Comparison of ENCODE assay signal across 19 cellular contexts in genomic region chr4:85963231-85963630, GRCh38.
DNase-seq lines count a peak whose midpoint lies in the region; ATAC-seq, FAIRE-seq and TF ChIP-seq lines count a peak whose summit lies in the region.
"Had no signal": no experiment of that assay in that cellular context is flagged by ENCODE, and none has a peak within 500 bp of the region (broad histone marks: within the 10 kb centered on the region; RNA-seq: fewer than 3 reads in every experiment).

No MANE protein-coding gene starts in this region.

- DNase-seq in SK-N-SH (no peak), adipocyte (ENCODE audit: low read depth) (peak; percentile 60), DMS53 (lab: John Stamatoyannopoulos, UW) (no peak), NCI-H2081 (lab: John Stamatoyannopoulos, UW) (no peak)
- no peak for DNase-seq in activated effector memory CD4-positive, alpha-beta T cell treated with Interleukin-2 at 50 U/mL for 16 hours
- DNase-seq: 8988T; CD4-positive, CD25-positive, alpha-beta regulatory T cell; CD8-positive, alpha-beta memory T cell; COR-L47; DMS 273 treated with DMSO at 0.1 percent for 48 hours; GF-D8; GOT3; H7; HFFc6 had no signal

- H3K79me2 ChIP-seq in SK-N-SH (ENCODE audit: insufficient read depth): no peaks in the 10 kb centered on the region

- TF ChIP-seq RAD21 in SK-N-SH (IDR thresholded peaks at IDR 0.05; ENCODE audit: low read length): no peak

- no peaks in the 10 kb centered on the region for H3F3A ChIP-seq in SK-N-SH (replicated peaks; ENCODE audit: insufficient read depth)

- CTCF ChIA-PET in SK-N-SH (lab: Yijun Ruan, JAX): interaction anchor here (3.2 kb wide), 1 partner anchor 167 kb away, joined by 19 read pairs; no protein-coding TSS in a partner anchor

- H3K9me3 ChIP-seq in SK-N-SH: no peaks in the 10 kb centered on the region
- no peaks in the 10 kb centered on the region for H3K9me3 ChIP-seq in adipocyte (ENCODE audit: control insufficient read depth, low read length)

- TF ChIP-seq CTCF in SK-N-SH (IDR thresholded peaks at IDR 0.05): no peak

- POLR2A ChIA-PET in SK-N-SH (lab: Yijun Ruan, JAX): no interaction called here

- H3K4me3 ChIP-seq in SK-N-SH (ENCODE audit: low read depth in 2 of 2, low read length in 1 of 2): no peak overlapping the region
- no peak overlapping the region for H3K4me3 ChIP-seq in adipocyte (ENCODE audit: low read length)
- H3K4me3 ChIP-seq: BLaER1 treated with 17β-estradiol and CSF1 and Interleukin-3, amounts not matched to agents 10 nM and 100 nM had no signal

- no peaks in the 10 kb centered on the region for H3K9me2 ChIP-seq in SK-N-SH

- no peak overlapping the region for H2AFZ ChIP-seq in SK-N-SH (ENCODE audit: low read depth)

- peak; percentile 27 for FAIRE-seq in islet of Langerhans (lab: Jason Lieb, UNC)

- no peak for ATAC-seq in SK-N-SH treated with all-trans-retinoic acid at 6 μM for 48 hours
- no peak for ATAC-seq in HG03354 (IDR thresholded peaks at IDR 0.05; ENCODE audit: poor library complexity, severe bottlenecking, unreplicated experiment)
- ATAC-seq: HCT116 had no signal

- H3K9ac ChIP-seq in SK-N-SH (no peak overlapping the region), adipocyte (ENCODE audit: low read length) (no peak overlapping the region)
- H3K9ac ChIP-seq: BLaER1 treated with 17β-estradiol and CSF1 and Interleukin-3, amounts not matched to agents 10 nM and 100 nM had no signal

- H3K27me3 ChIP-seq in SK-N-SH (ENCODE audit: insufficient read depth) (no peaks in the 10 kb centered on the region), adipocyte (replicated peaks; ENCODE audit: control insufficient read depth, insufficient read depth, low read length) (no peaks in the 10 kb centered on the region)
- H3K27me3 ChIP-seq: BLaER1 treated with 17β-estradiol and CSF1 and Interleukin-3, amounts not matched to agents 10 nM and 100 nM had no signal

- H3K27ac ChIP-seq in SK-N-SH (ENCODE audit: low read depth in 2 of 2, low read length in 1 of 2): peak overlapping the region in 1 of 2 experiments; percentile 13; a peak in 1 of 4 replicates
- H3K27ac ChIP-seq: BLaER1 treated with 17β-estradiol and CSF1 and Interleukin-3, amounts not matched to agents 10 nM and 100 nM had no signal

- WGBS in SK-N-SH (ENCODE audit: low lambda C conversion rate): 66% methylated on average over 1 of the region's 1 CpG

- no peaks in the 10 kb centered on the region for H4K20me1 ChIP-seq in SK-N-SH (ENCODE audit: insufficient read depth)
- H4K20me1 ChIP-seq: BLaER1 treated with 17β-estradiol and CSF1 and Interleukin-3, amounts not matched to agents 10 nM and 100 nM had no signal

- H3K36me3 ChIP-seq in SK-N-SH (replicated peaks in 1 of 2; ENCODE audit: control insufficient read depth in 1 of 2, insufficient read depth in 2 of 2, low read length in 1 of 2) (no peaks in the 10 kb centered on the region), adipocyte (ENCODE audit: control insufficient read depth, insufficient read depth, low read length, severe bottlenecking) (no peaks in the 10 kb centered on the region)
- H3K36me3 ChIP-seq: BLaER1 treated with 17β-estradiol and CSF1 and Interleukin-3, amounts not matched to agents 10 nM and 100 nM had no signal

- no peak for TF ChIP-seq EP300 in SK-N-SH (IDR thresholded peaks at IDR 0.05; ENCODE audit: borderline replicate concordance in 1 of 2, low read depth in 1 of 2, low read length in 1 of 2)

- H3K4me2 ChIP-seq in SK-N-SH: no peak overlapping the region; the same call in 1 of the 2 replicates
- H3K4me2 ChIP-seq: BLaER1 treated with 17β-estradiol and CSF1 and Interleukin-3, amounts not matched to agents 10 nM and 100 nM had no signal

- H3K4me1 ChIP-seq in SK-N-SH (ENCODE audit: control insufficient read depth in 1 of 2, insufficient read depth in 2 of 2, low read depth in 1 of 2, low read length in 1 of 2) (peaks cover 0 to 2% of the 10 kb centered on the region in 2 experiments; a peak in 2 of 4 replicates), adipocyte (ENCODE audit: control insufficient read depth, insufficient read depth, low read length) (peaks cover 53% of the 10 kb centered on the region)
- H3K4me1 ChIP-seq: BLaER1 treated with 17β-estradiol and CSF1 and Interleukin-3, amounts not matched to agents 10 nM and 100 nM had no signal

TF ChIP-seq in SK-N-SH treated with all-trans-retinoic acid at 6 μM for 48 hours, 23 proteins besides CTCF, POLR2A, EP300 and RAD21:
- peak; percentile 64; the same call in 1 of the 2 replicates for TF ChIP-seq ISL1 (CRISPR knock-in tag; IDR thresholded peaks at IDR 0.05)
- TF ChIP-seq CSDC2 (CRISPR knock-in tag; IDR thresholded peaks at IDR 0.05): no peak
TF ChIP-seq in SK-N-SH treated with all-trans-retinoic acid at 6 μM for 48 hours: peak in this region for 1.

TF ChIP-seq in SK-N-SH, 30 proteins besides CTCF, POLR2A, EP300 and RAD21:
- TF ChIP-seq NFIC (IDR thresholded peaks at IDR 0.05; ENCODE audit: borderline replicate concordance) (no peak), GATA2 (CRISPR knock-in tag; IDR thresholded peaks at IDR 0.05) (no peak), JUND (IDR thresholded peaks at IDR 0.05) (no peak), MXI1 (IDR thresholded peaks at IDR 0.05; ENCODE audit: low read depth, low read length) (no peak), SIN3A (IDR thresholded peaks at IDR 0.05; ENCODE audit: borderline replicate concordance, low read depth, low read length) (no peak), TAF1 (IDR thresholded peaks at IDR 0.05; ENCODE audit: borderline replicate concordance, low read depth, low read length) (no peak), POLR2AphosphoS5 (IDR thresholded peaks at IDR 0.05; ENCODE audit: low read depth, low read length) (no peak), MAX (IDR thresholded peaks at IDR 0.05; ENCODE audit: low read depth) (no peak), RFX5 (IDR thresholded peaks at IDR 0.05; ENCODE audit: low read length) (no peak), CHD2 (IDR thresholded peaks at IDR 0.05; ENCODE audit: low read length, partially characterized antibody) (no peak), EZH2phosphoT487 (IDR thresholded peaks at IDR 0.05; ENCODE audit: borderline replicate concordance, low read depth) (no peak), PBX3 (IDR thresholded peaks at IDR 0.05) (no peak), ELF1 (IDR thresholded peaks at IDR 0.05) (no peak), FOSL2 (IDR thresholded peaks at IDR 0.05; ENCODE audit: borderline replicate concordance, low read depth) (no peak), FOXJ3 (CRISPR knock-in tag; IDR thresholded peaks at IDR 0.05) (no peak), FOXM1 (IDR thresholded peaks at IDR 0.05; ENCODE audit: low read depth) (no peak), RXRA (IDR thresholded peaks at IDR 0.05; ENCODE audit: borderline replicate concordance, low read depth) (no peak), GABPA (IDR thresholded peaks at IDR 0.05; ENCODE audit: low read depth) (no peak)
- TF ChIP-seq, protein P1, sequence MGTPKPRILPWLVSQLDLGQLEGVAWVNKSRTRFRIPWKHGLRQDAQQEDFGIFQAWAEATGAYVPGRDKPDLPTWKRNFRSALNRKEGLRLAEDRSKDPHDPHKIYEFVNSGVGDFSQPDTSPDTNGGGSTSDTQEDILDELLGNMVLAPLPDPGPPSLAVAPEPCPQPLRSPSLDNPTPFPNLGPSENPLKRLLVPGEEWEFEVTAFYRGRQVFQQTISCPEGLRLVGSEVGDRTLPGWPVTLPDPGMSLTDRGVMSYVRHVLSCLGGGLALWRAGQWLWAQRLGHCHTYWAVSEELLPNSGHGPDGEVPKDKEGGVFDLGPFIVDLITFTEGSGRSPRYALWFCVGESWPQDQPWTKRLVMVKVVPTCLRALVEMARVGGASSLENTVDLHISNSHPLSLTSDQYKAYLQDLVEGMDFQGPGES (IDR thresholded peaks at IDR 0.05; ENCODE audit: low read depth, low read length): no peak
- TF ChIP-seq, protein P2, sequence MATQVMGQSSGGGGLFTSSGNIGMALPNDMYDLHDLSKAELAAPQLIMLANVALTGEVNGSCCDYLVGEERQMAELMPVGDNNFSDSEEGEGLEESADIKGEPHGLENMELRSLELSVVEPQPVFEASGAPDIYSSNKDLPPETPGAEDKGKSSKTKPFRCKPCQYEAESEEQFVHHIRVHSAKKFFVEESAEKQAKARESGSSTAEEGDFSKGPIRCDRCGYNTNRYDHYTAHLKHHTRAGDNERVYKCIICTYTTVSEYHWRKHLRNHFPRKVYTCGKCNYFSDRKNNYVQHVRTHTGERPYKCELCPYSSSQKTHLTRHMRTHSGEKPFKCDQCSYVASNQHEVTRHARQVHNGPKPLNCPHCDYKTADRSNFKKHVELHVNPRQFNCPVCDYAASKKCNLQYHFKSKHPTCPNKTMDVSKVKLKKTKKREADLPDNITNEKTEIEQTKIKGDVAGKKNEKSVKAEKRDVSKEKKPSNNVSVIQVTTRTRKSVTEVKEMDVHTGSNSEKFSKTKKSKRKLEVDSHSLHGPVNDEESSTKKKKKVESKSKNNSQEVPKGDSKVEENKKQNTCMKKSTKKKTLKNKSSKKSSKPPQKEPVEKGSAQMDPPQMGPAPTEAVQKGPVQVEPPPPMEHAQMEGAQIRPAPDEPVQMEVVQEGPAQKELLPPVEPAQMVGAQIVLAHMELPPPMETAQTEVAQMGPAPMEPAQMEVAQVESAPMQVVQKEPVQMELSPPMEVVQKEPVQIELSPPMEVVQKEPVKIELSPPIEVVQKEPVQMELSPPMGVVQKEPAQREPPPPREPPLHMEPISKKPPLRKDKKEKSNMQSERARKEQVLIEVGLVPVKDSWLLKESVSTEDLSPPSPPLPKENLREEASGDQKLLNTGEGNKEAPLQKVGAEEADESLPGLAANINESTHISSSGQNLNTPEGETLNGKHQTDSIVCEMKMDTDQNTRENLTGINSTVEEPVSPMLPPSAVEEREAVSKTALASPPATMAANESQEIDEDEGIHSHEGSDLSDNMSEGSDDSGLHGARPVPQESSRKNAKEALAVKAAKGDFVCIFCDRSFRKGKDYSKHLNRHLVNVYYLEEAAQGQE (IDR thresholded peaks at IDR 0.05; ENCODE audit: low read depth, low read length): no peak
